ENCODE assay signal across 14 cellular contexts in genomic region chr7:143390098-143390772, GRCh38. TPM values are rescaled to one million over a fixed set of nuclear protein-coding genes. Genes with fewer than 3 reads are reported as not detected.
DNase-seq lines count a peak whose midpoint lies in the region; ATAC-seq and TF ChIP-seq lines count a peak whose summit lies in the region.
"Had no signal": no experiment of that assay in that cellular context is flagged by ENCODE, and none has a peak within 500 bp of the region (broad histone marks: within the 10 kb centered on the region; RNA-seq: fewer than 3 reads in every experiment).

No MANE protein-coding gene starts in this region.

- intact Hi-C loops in esophagus muscularis mucosa (cut with DNase I) = no loop called here

- TF ChIP-seq EP300 in esophagus muscularis mucosa (IDR thresholded peaks at IDR 0.05) = no peak
- no peak for TF ChIP-seq EP300 in suprapubic skin (IDR thresholded peaks at IDR 0.05)

- peaks cover 27 to 63% (median 52%) of the 10 kb centered on the region in 4 donors for H3K36me3 ChIP-seq in esophagus muscularis mucosa
- peaks cover 60% of the 10 kb centered on the region for H3K36me3 ChIP-seq in suprapubic skin

- no peaks in the 10 kb centered on the region for H3K27me3 Mint-ChIP-seq in activated T-cell treated with anti-CD3 and anti-CD28 coated beads, Interleukin-2, amount 50 U/mL, for 24 hours
- no peaks in the 10 kb centered on the region for H3K27me3 Mint-ChIP-seq in WTC11 (ENCODE audit: low read depth)

- CTCF ChIA-PET in WTC11 (lab: Charles Lee) = interaction anchor here (1.2 to 4.4 kb wide), 4 partner anchors 11 to 68 kb away, joined by 3 to 48 read pairs (median 13); partner anchors contain the start of gene EPHA1

- TF ChIP-seq POLR2A in esophagus muscularis mucosa (IDR thresholded peaks at IDR 0.05; ENCODE audit: low read depth) (no peak), suprapubic skin (IDR thresholded peaks at IDR 0.05) (no peak)

- no peak for ATAC-seq in WTC11

- H3K4me3 Mint-ChIP-seq in activated T-cell treated with anti-CD3 and anti-CD28 coated beads, Interleukin-2, amount 50 U/mL, for 24 hours = no peak overlapping the region
- H3K4me3 Mint-ChIP-seq in WTC11 = no peak overlapping the region

- no peaks in the 10 kb centered on the region for H3K9me3 Mint-ChIP-seq in activated T-cell treated with anti-CD3 and anti-CD28 coated beads, Interleukin-2, amount 50 U/mL, for 24 hours
- no peaks in the 10 kb centered on the region for H3K9me3 Mint-ChIP-seq in WTC11

- H3K4me1 ChIP-seq in esophagus muscularis mucosa = peaks cover 72 to 96% (median 93%) of the 10 kb centered on the region in 4 donors
- peaks cover 62% of the 10 kb centered on the region for H3K4me1 ChIP-seq in suprapubic skin

- peak; percentile 23 for DNase-seq in activated T-cell treated with anti-CD3 and anti-CD28 coated beads, Interleukin-2, amount 50 U/mL, for 24 hours
- no peak for DNase-seq in activated T-cell treated with anti-CD3 and anti-CD28 coated beads for 4 hours
- DNase-seq in WTC11 (ENCODE audit: low spot score) = no peak
- DNase-seq in esophagus muscularis mucosa (ENCODE audit: extremely low spot score) = no peak
- no peak for DNase-seq in suprapubic skin (ENCODE audit: low spot score in 2 of 2)
- DNase-seq in NCI-H524 treated with DMSO at 0.1 percent for 48 hours (lab: John Stamatoyannopoulos, UW) = no peak
- DNase-seq in HCEC 1CT = no peak
- DNase-seq in stimulated activated naive CD4-positive, alpha-beta T cell treated with Interleukin-2 at 50 U/mL for 16 hours (lab: John Stamatoyannopoulos, UW) = no peak
- DNase-seq: anterior cingulate cortex, DMS 273 treated with DMSO at 0.1 percent for 48 hours, mesendoderm had no signal

- peaks cover 30% of the 10 kb centered on the region for H3K4me1 Mint-ChIP-seq in activated T-cell treated with anti-CD3 and anti-CD28 coated beads, Interleukin-2, amount 50 U/mL, for 24 hours (ENCODE audit: low read depth)
- H3K4me1 Mint-ChIP-seq in WTC11 = peaks cover 9% of the 10 kb centered on the region

- POLR2A ChIA-PET in WTC11 (lab: Charles Lee) = interaction anchor here (0.6 to 7.2 kb wide), 5 partner anchors 8 to 55 kb away, joined by 3 to 62 read pairs (median 4); partner anchors contain the start of gene EPHA1

- H3K9me3 ChIP-seq in esophagus muscularis mucosa = no peaks in the 10 kb centered on the region
- H3K9me3 ChIP-seq in suprapubic skin = no peaks in the 10 kb centered on the region

- H3K4me3 ChIP-seq in esophagus muscularis mucosa (no peak overlapping the region), suprapubic skin (no peak overlapping the region)

- H3K27ac ChIP-seq in esophagus muscularis mucosa (replicated peaks in 1 of 4) (peak overlapping the region; percentile 100), suprapubic skin (peak overlapping the region; percentile 82)

- WGBS in esophagus muscularis mucosa = 76% methylated on average over 10 of the region's 10 CpGs
- WGBS in suprapubic skin = 94% methylated on average over 4 of the region's 10 CpGs

- H3K27me3 ChIP-seq in esophagus muscularis mucosa = no peaks in the 10 kb centered on the region
- H3K27me3 ChIP-seq in suprapubic skin = no peaks in the 10 kb centered on the region

- peaks cover 64% of the 10 kb centered on the region for H3K36me3 Mint-ChIP-seq in activated T-cell treated with anti-CD3 and anti-CD28 coated beads, Interleukin-2, amount 50 U/mL, for 24 hours (ENCODE audit: low read depth)
- peaks cover 60% of the 10 kb centered on the region for H3K36me3 Mint-ChIP-seq in WTC11

- H3K27ac Mint-ChIP-seq in activated T-cell treated with anti-CD3 and anti-CD28 coated beads, Interleukin-2, amount 50 U/mL, for 24 hours = peak overlapping the region; percentile 87
- H3K27ac Mint-ChIP-seq in WTC11 = peak overlapping the region; percentile 82

- no peak for TF ChIP-seq CTCF in WTC11 (IDR thresholded peaks at IDR 0.05)
- no peak for TF ChIP-seq CTCF in esophagus muscularis mucosa (IDR thresholded peaks at IDR 0.05)
- no peak for TF ChIP-seq CTCF in suprapubic skin (IDR thresholded peaks at IDR 0.05)

TF ChIP-seq in WTC11, 78 proteins besides CTCF, POLR2A, EP300 and RAD21 (continues in another document):
- no peak for TF ChIP-seq FOXP4 (CRISPR knock-in tag; IDR thresholded peaks at IDR 0.05)
- TF ChIP-seq CREB1 (CRISPR knock-in tag; IDR thresholded peaks at IDR 0.05) = 0 out of 2 replicates have a peak, but pooled peaks have one; percentile 48
- TF ChIP-seq SP1 (CRISPR knock-in tag; conservative IDR thresholded peaks at IDR 0.05) = no peak
- peak; percentile 14; the same call in 1 of the 2 replicates for TF ChIP-seq NFATC4 (CRISPR knock-in tag; IDR thresholded peaks at IDR 0.05)
- TF ChIP-seq ZNF671 (CRISPR knock-in tag; IDR thresholded peaks at IDR 0.05) = no peak
- no peak for TF ChIP-seq ARID4B (CRISPR knock-in tag; IDR thresholded peaks at IDR 0.05; ENCODE audit: borderline replicate concordance)
- TF ChIP-seq ZNF317 (CRISPR knock-in tag; IDR thresholded peaks at IDR 0.05; ENCODE audit: borderline replicate concordance, low read depth) = no peak

RNA-seq across cellular contexts. Expression of gene ZYX, which starts 9.1 kb away (rescaled TPM):
- total RNA-seq in WTC11 (2021) = 166 to 179 TPM (median 167 TPM) in 3 replicates
- 100 to 1,000 TPM; 186 to 469 (median 245) TPM for total RNA-seq in esophagus muscularis mucosa
- total RNA-seq in suprapubic skin = 10 to 100 TPM; 46.3 to 73.0 (median 59.3) TPM

RNA-seq across cellular contexts. Expression of gene EPHA1, which starts 18.4 kb away (rescaled TPM):
- total RNA-seq in WTC11 (2021) (159 to 203 TPM (median 162 TPM) in 3 replicates), esophagus muscularis mucosa (under 1 TPM in 2 of 4 donors, not detected in 2; 0.17 to 0.23 TPM), suprapubic skin (10 to 100 TPM; 60.9 to 94.4 (median 67.7) TPM)

RNA-seq across cellular contexts. Expression of gene FAM131B, which starts 27.7 kb away (rescaled TPM):
- total RNA-seq in WTC11 (2021) (24.0 to 26.3 TPM (median 25.3 TPM) in 3 replicates), esophagus muscularis mucosa (1 to 10 TPM in 3 of 4 donors, under 1 TPM in 1; 0.42 to 2.0 (median 1.3) TPM), suprapubic skin (under 1 TPM in 3 of 4 donors, not detected in 1; 0.13 to 0.40 (median 0.19) TPM)

RNA-seq across cellular contexts. Expression of gene TAS2R60, which starts 53.0 kb away (rescaled TPM):
- 0.21 to 0.39 TPM (median 0.24 TPM) in 3 replicates for total RNA-seq in WTC11 (2021)
- under 1 TPM in 1 of 4 donors, not detected in 3; 0.34 TPM for total RNA-seq in esophagus muscularis mucosa
- total RNA-seq in suprapubic skin = not detected
- total RNA-seq: A673, M059J, renal cortical epithelial cell had no signal

Comparison
In these comparisons a context has a peak if more than half of its experiments do, and no peak if none do; other contexts are left out.
1. RNA of gene EPHA1, which starts 18.4 kb away (total RNA-seq): 159 to 203 TPM in WTC11 and 60.9 to 94.4 TPM in suprapubic skin; 0.17 to 0.23 TPM in esophagus muscularis mucosa; every median in the first group is over 10 times any median in the second.